9 cellular contexts compared by ENCODE assay signal in the genomic region with DNA sequence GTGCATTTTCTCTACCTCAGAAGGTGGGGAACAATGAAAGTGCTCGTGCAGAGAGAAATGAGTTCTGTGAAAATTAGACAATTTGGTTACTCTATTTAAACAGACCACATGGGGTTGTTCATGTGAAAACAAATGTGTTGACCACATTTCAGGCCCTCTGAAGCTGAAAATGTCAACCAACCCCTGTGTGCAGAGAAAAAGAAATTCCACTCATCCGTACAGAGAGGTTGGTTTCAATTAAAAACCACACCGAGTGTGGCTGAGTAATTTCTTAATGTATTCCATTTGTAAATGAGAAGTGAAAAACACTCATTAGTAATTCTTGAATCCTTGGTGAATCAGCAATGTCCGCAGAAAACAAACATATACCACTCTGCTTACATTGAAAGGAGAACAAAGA. TPM values are rescaled to one million over a fixed set of nuclear protein-coding genes. Genes with fewer than 3 reads are reported as not detected.
A peak's percentile ranks its signal among the peaks of the same experiment; 100 is the strongest.
DNase-seq lines count a peak whose midpoint lies in the region; ATAC-seq lines count a peak whose summit lies in the region.
"Had no signal": no experiment of that assay in that cellular context is flagged by ENCODE, and none has a peak within 500 bp of the region (broad histone marks: within the 10 kb centered on the region; RNA-seq: fewer than 3 reads in every experiment).

No MANE protein-coding gene starts in this region.

- H3K9me3 Mint-ChIP-seq in activated CD4-positive, alpha-beta T cell treated with anti-CD3 and anti-CD28 coated beads for 36 hours (ENCODE audit: low read depth), result no peaks in the 10 kb centered on the region
- H3K9me3 Mint-ChIP-seq in stimulated activated naive B cell treated with anti-CD40 and anti-IgM and Interleukin-4, amounts not matched to agents 10 μg/mL and 1 μg/mL and 100 μg/mL, for 72 hours, result peaks cover 0 to 2% of the 10 kb centered on the region in 2 donors

- peaks cover 2% of the 10 kb centered on the region for H3K4me1 Mint-ChIP-seq in activated CD4-positive, alpha-beta T cell treated with anti-CD3 and anti-CD28 coated beads for 36 hours
- H3K4me1 Mint-ChIP-seq in stimulated activated naive B cell treated with anti-CD40 and anti-IgM and Interleukin-4, amounts not matched to agents 10 μg/mL and 1 μg/mL and 100 μg/mL, for 72 hours, result peaks cover 15 to 31% of the 10 kb centered on the region in 2 donors

- H3K27ac Mint-ChIP-seq in activated CD4-positive, alpha-beta T cell treated with anti-CD3 and anti-CD28 coated beads for 36 hours, result no peak overlapping the region
- H3K27ac Mint-ChIP-seq in stimulated activated naive B cell treated with anti-CD40 and anti-IgM and Interleukin-4, amounts not matched to agents 10 μg/mL and 1 μg/mL and 100 μg/mL, for 72 hours, result peak overlapping the region; percentile 66

- H3K36me3 Mint-ChIP-seq in activated CD4-positive, alpha-beta T cell treated with anti-CD3 and anti-CD28 coated beads for 36 hours (ENCODE audit: low read depth), result no peaks in the 10 kb centered on the region
- peaks cover 0 to 2% of the 10 kb centered on the region in 2 donors for H3K36me3 Mint-ChIP-seq in stimulated activated naive B cell treated with anti-CD40 and anti-IgM and Interleukin-4, amounts not matched to agents 10 μg/mL and 1 μg/mL and 100 μg/mL, for 72 hours

- peaks cover 21% of the 10 kb centered on the region for H3K27me3 Mint-ChIP-seq in activated CD4-positive, alpha-beta T cell treated with anti-CD3 and anti-CD28 coated beads for 36 hours
- peaks cover 51 to 56% of the 10 kb centered on the region in 2 donors for H3K27me3 Mint-ChIP-seq in stimulated activated naive B cell treated with anti-CD40 and anti-IgM and Interleukin-4, amounts not matched to agents 10 μg/mL and 1 μg/mL and 100 μg/mL, for 72 hours

- POLR2A ChIA-PET in activated CD4-positive, alpha-beta T cell treated with anti-CD3 and anti-CD28 coated beads for 36 hours (lab: Charles Lee), result no interaction called here

- DNase-seq in activated CD4-positive, alpha-beta T cell treated with anti-CD3 and anti-CD28 coated beads for 36 hours, result no peak
- DNase-seq in activated CD4-positive, alpha-beta T cell treated with anti-CD3 and anti-CD28 coated beads for 1 hour, result no peak
- DNase-seq in NAMALWA (ENCODE audit: low spot score) (peak; percentile 52), NCI-H1048 (lab: John Stamatoyannopoulos, UW) (no peak), Kasumi-1 (lab: John Stamatoyannopoulos, UW) (no peak)
- peak; percentile 65 for DNase-seq in stimulated activated naive B cell treated with anti-CD40 and anti-IgM and Interleukin-4, amounts not matched to agents 10 μg/mL and 1 μg/mL and 100 μg/mL, for 72 hours
- no peak for DNase-seq in activated CD8-positive, alpha-beta memory T cell treated with anti-CD3 and anti-CD28 coated beads for 24 hours

- H3K4me3 Mint-ChIP-seq in activated CD4-positive, alpha-beta T cell treated with anti-CD3 and anti-CD28 coated beads for 36 hours, result no peak overlapping the region
- H3K4me3 Mint-ChIP-seq in stimulated activated naive B cell treated with anti-CD40 and anti-IgM and Interleukin-4, amounts not matched to agents 10 μg/mL and 1 μg/mL and 100 μg/mL, for 72 hours, result peak overlapping the region; percentile 17 to 38

- ATAC-seq in activated CD4-positive, alpha-beta T cell treated with anti-CD3 and anti-CD28 coated beads for 36 hours, result peak; percentile 36
- peak; percentile 74 for ATAC-seq in HG02678 (IDR thresholded peaks at IDR 0.05; ENCODE audit: unreplicated experiment)
- peak; percentile 74 to 81 for ATAC-seq in stimulated activated naive B cell treated with anti-CD40 and anti-IgM and Interleukin-4, amounts not matched to agents 10 μg/mL and 1 μg/mL and 100 μg/mL, for 72 hours (replicated peaks)

- CTCF ChIA-PET in activated CD4-positive, alpha-beta T cell treated with anti-CD3 and anti-CD28 coated beads for 36 hours (lab: Charles Lee), result no interaction called here

- intact Hi-C loops in activated CD4-positive, alpha-beta T cell treated with anti-CD3 and anti-CD28 coated beads for 36 hours (cut with DNase I, micrococcal nuclease), result no loop called here

RNA-seq across cellular contexts. Expression of gene SLC7A14, which starts 46.9 kb away (rescaled TPM):
- not detected for total RNA-seq in activated CD4-positive, alpha-beta T cell treated with anti-CD3 and anti-CD28 coated beads for 36 hours
- total RNA-seq: HT1080 had no signal

Comparison
In these comparisons a context has a peak if more than half of its experiments do, and no peak if none do; other contexts are left out.
1. DNase-seq: peak in NAMALWA (single experiment) and stimulated activated naive B cell treated with anti-CD40 and anti-IgM and Interleukin-4, amounts not matched to agents 10 μg/mL and 1 μg/mL and 100 μg/mL, for 72 hours (single experiment); none in activated CD4-positive, alpha-beta T cell treated with anti-CD3 and anti-CD28 coated beads for 36 hours (single experiment), activated CD4-positive, alpha-beta T cell treated with anti-CD3 and anti-CD28 coated beads for 1 hour (single experiment), NCI-H1048 (single experiment), activated CD8-positive, alpha-beta memory T cell treated with anti-CD3 and anti-CD28 coated beads for 24 hours (single experiment) and Kasumi-1 (0 of 2).
2. Peak in every context shown above with its lines, with median percentiles within 50 percentile points of each other: ATAC-seq.